Comparison of ENCODE assay signal across 20 cellular contexts in the genomic region with DNA sequence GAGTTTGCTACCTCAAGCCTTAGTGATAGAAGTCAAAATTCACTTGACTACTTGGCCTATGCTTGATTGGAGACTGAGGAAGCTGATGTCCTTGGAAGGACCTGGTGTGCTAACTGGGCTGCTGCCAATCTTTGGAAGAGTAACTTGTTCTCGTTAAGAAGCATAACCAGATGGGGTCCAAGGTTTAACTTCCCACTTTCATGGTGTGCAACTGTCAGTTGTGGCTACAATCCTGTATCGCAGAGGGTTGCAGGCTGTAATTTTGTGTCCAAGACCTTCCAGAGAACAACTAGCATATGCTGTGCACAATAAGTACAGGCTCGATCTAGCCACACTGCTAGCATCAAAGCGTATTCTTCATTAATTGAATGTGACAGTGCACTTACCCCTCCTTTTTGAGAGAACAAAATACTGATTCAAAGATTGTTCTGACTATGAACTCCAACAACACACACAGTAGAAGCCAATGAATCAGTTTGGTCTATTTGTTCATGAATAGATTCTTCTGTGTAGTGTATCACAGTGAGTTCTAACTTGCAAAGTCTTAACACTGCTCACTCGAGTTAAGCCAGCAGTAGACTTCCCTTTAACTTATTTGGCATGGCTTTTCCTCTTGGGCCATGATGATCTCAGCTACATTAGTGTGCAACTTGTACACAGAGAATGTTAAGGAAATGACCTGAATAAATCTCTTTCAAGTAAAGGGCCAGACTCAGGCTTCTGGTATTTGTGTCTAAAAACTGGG. TPM values are rescaled to one million over a fixed set of nuclear protein-coding genes. Genes with fewer than 3 reads are reported as not detected.
A peak's percentile ranks its signal among the peaks of the same experiment; 100 is the strongest.
DNase-seq lines count a peak whose midpoint lies in the region; ATAC-seq, FAIRE-seq and TF ChIP-seq lines count a peak whose summit lies in the region.
"Had no signal": no experiment of that assay in that cellular context is flagged by ENCODE, and none has a peak within 500 bp of the region (broad histone marks: within the 10 kb centered on the region; RNA-seq: fewer than 3 reads in every experiment).

No MANE protein-coding gene starts in this region.

- TF ChIP-seq POLR2A in endothelial cell of umbilical vein (IDR thresholded peaks at IDR 0.05; ENCODE audit: low read depth, low read length) = no peak

- H3K9ac ChIP-seq in endothelial cell of umbilical vein (replicated peaks; ENCODE audit: extremely low read depth, insufficient read depth, low read length) = no peak overlapping the region

- H4K20me1 ChIP-seq in endothelial cell of umbilical vein (replicated peaks; ENCODE audit: control insufficient read depth, extremely low read depth, insufficient read depth, low read length) = no peaks in the 10 kb centered on the region

- peaks cover 29% of the 10 kb centered on the region for H3K27me3 Mint-ChIP-seq in T-helper 17 cell

- no peak overlapping the region for H3K4me3 ChIP-seq in AG04450 (ENCODE audit: low read depth, low read length)
- H3K4me3 ChIP-seq in endothelial cell of umbilical vein (replicated peaks in 1 of 3; ENCODE audit: insufficient read depth in 1 of 3, low read depth in 1 of 3, low read length in 3 of 3) = no peak overlapping the region
- H3K4me3 ChIP-seq in left lung = no peak overlapping the region
- H3K4me3 ChIP-seq: A549, ascending aorta, skin epidermis had no signal

- H3K36me3 Mint-ChIP-seq in T-helper 17 cell (ENCODE audit: low read depth) = no peaks in the 10 kb centered on the region
- H3K36me3 Mint-ChIP-seq: natural killer cell had no signal

- H2AFZ ChIP-seq in endothelial cell of umbilical vein (ENCODE audit: low read depth, low read length) = no peak overlapping the region

- no TSS peak for BruUV-seq in endothelial cell of umbilical vein (replicated peaks; lab: Mats Ljungman, UMichigan)

- H3K4me1 ChIP-seq in endothelial cell of umbilical vein (ENCODE audit: control insufficient read depth, extremely low read depth, insufficient read depth, low read length) (peaks cover 17% of the 10 kb centered on the region), left lung (no peaks in the 10 kb centered on the region)
- H3K4me1 ChIP-seq: A549, ascending aorta had no signal

- DNase-seq in AG04450 (ENCODE audit: low read depth, low spot score) (peak; percentile 61), HT1080 (ENCODE audit: low read depth) (peak; percentile 31), endothelial cell of umbilical vein (ENCODE audit: low read depth, low spot score) (peak; percentile 52), left lung (no peak), T-helper 17 cell (no peak), occipital lobe (lab: John Stamatoyannopoulos, UW) (no peak), C1 segment of cervical spinal cord (lab: John Stamatoyannopoulos, UW) (no peak)
- DNase-seq in activated T-cell treated with anti-CD3 and anti-CD28 coated beads, Interleukin-2, amount 50 U/mL, for 48 hours = no peak
- DNase-seq: effector memory CD4-positive, alpha-beta T cell; H9; head of caudate nucleus; kidney glomerular epithelial cell; natural killer cell; NCI-H2081; NCI-H774; T-helper 9 cell had no signal

- no peaks in the 10 kb centered on the region for H3K36me3 ChIP-seq in endothelial cell of umbilical vein (ENCODE audit: control insufficient read depth in 2 of 2, extremely low read depth in 1 of 2, insufficient read depth in 2 of 2, low read length in 2 of 2)
- no peaks in the 10 kb centered on the region for H3K36me3 ChIP-seq in left lung
- H3K36me3 ChIP-seq: ascending aorta had no signal

- no peaks in the 10 kb centered on the region for H3K4me1 Mint-ChIP-seq in T-helper 17 cell
- H3K4me1 Mint-ChIP-seq: natural killer cell had no signal

- POLR2A ChIA-PET in AG04450 (lab: Yijun Ruan, JAX) = no interaction called here
- POLR2A ChIA-PET in endothelial cell of umbilical vein (lab: Charles Lee) = no interaction called here

- H3K9me1 ChIP-seq in endothelial cell of umbilical vein (replicated peaks; ENCODE audit: control insufficient read depth, extremely low read depth, insufficient read depth, low read length) = no peaks in the 10 kb centered on the region

- H3K27me3 ChIP-seq in AG04450 (ENCODE audit: control insufficient read depth, insufficient read depth, low read length) (no peaks in the 10 kb centered on the region), endothelial cell of umbilical vein (ENCODE audit: control insufficient read depth in 2 of 2, insufficient read depth in 2 of 2, low read length in 2 of 2) (no peaks in the 10 kb centered on the region), left lung (no peaks in the 10 kb centered on the region)
- H3K27me3 ChIP-seq: ascending aorta had no signal

- H3K79me2 ChIP-seq in endothelial cell of umbilical vein (ENCODE audit: control insufficient read depth, insufficient read depth, low read length) = no peaks in the 10 kb centered on the region

- peak; percentile 26 for FAIRE-seq in endothelial cell of umbilical vein (lab: Jason Lieb, UNC)
- FAIRE-seq: A549 had no signal

- H3K9me3 ChIP-seq in AG04450 (ENCODE audit: control insufficient read depth, insufficient read depth, low read length) (no peaks in the 10 kb centered on the region), endothelial cell of umbilical vein (replicated peaks; ENCODE audit: control insufficient read depth, insufficient read depth, low read length) (no peaks in the 10 kb centered on the region), left lung (no peaks in the 10 kb centered on the region), T-helper 17 cell (ENCODE audit: control insufficient read depth, low read length, poor library complexity, severe bottlenecking) (no peaks in the 10 kb centered on the region)
- H3K9me3 ChIP-seq: A549, ascending aorta had no signal

- CTCF ChIA-PET in AG04450 (lab: Charles Lee) = interaction anchor here (1.0 to 1.6 kb wide), 2 partner anchors 15 to 604 kb away, joined by 3 to 5 read pairs; no protein-coding TSS in a partner anchor
- CTCF ChIA-PET in endothelial cell of umbilical vein (lab: Charles Lee) = interaction anchor here (0.5 to 1.4 kb wide), 2 partner anchors 19 to 1493 kb away, joined by 3 read pairs; no protein-coding TSS in a partner anchor

- peak; percentile 24 for ATAC-seq in left lung
- no peak for ATAC-seq in T-helper 17 cell
- ATAC-seq: A549, natural killer cell had no signal

- no peak overlapping the region for H3K4me3 Mint-ChIP-seq in T-helper 17 cell
- H3K4me3 Mint-ChIP-seq: H9, natural killer cell had no signal

- dilution Hi-C loops in endothelial cell of umbilical vein (cut with MboI; ENCODE audit: extremely low pct_ligation_motif_present, low sequenced_read_pairs) = no loop called here

- TF ChIP-seq CTCF in AG04450 (IDR thresholded peaks at IDR 0.05; ENCODE audit: low read depth, low read length) (no peak), endothelial cell of umbilical vein (IDR thresholded peaks at IDR 0.05; ENCODE audit: extremely low read depth in 1 of 2, insufficient read depth in 1 of 2, low read depth in 1 of 2, low read length in 2 of 2) (no peak), left lung (IDR thresholded peaks at IDR 0.05) (no peak)

- intact Hi-C loops in endothelial cell of umbilical vein (cut with micrococcal nuclease) = no loop called here
- intact Hi-C loops in left lung (cut with DNase I) = no loop called here

- peak overlapping the region; percentile 28 for H3K4me2 ChIP-seq in endothelial cell of umbilical vein (ENCODE audit: insufficient read depth, low read length)
- H3K4me2 ChIP-seq: A549 had no signal

- no peak overlapping the region for H3K27ac Mint-ChIP-seq in T-helper 17 cell
- H3K27ac Mint-ChIP-seq: natural killer cell had no signal

- H3K27ac ChIP-seq in AG04450 (ENCODE audit: low read depth, low read length) (no peak overlapping the region), endothelial cell of umbilical vein (ENCODE audit: insufficient read depth, low read depth, low read length) (no peak overlapping the region), left lung (no peak overlapping the region)
- H3K27ac ChIP-seq: A549, ascending aorta, HL-60, skin epidermis had no signal

TF ChIP-seq in endothelial cell of umbilical vein, 7 proteins besides CTCF, POLR2A, EP300 and RAD21:
- TF ChIP-seq FOS (IDR thresholded peaks at IDR 0.05; ENCODE audit: borderline replicate concordance, insufficient read depth, low read length) (no peak), POLR2AphosphoS5 (IDR thresholded peaks at IDR 0.05; ENCODE audit: insufficient read depth, low read depth, low read length) (no peak), JUN (IDR thresholded peaks at IDR 0.05; ENCODE audit: borderline replicate concordance, insufficient read depth, insufficient read length, low read depth) (peak; percentile 14), GATA2 (IDR thresholded peaks at IDR 0.05; ENCODE audit: insufficient read depth, insufficient read length, low read depth, low read length) (peak; percentile 45), EZH2 (IDR thresholded peaks at IDR 0.05; ENCODE audit: borderline replicate concordance, low read depth, low read length, severe bottlenecking) (no peak), MYC (IDR thresholded peaks at IDR 0.05; ENCODE audit: low read depth, low read length) (no peak)
- TF ChIP-seq, protein P1, sequence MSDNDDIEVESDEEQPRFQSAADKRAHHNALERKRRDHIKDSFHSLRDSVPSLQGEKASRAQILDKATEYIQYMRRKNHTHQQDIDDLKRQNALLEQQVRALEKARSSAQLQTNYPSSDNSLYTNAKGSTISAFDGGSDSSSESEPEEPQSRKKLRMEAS (IDR thresholded peaks at IDR 0.05; ENCODE audit: insufficient read depth, insufficient read length) = no peak

RNA-seq across cellular contexts. Expression of a gene that starts 15.8 kb away (rescaled TPM):
- polyA plus RNA-seq in AG04450 (2011; rRNA removed) (12.3 and 16.4 TPM in 2 replicates), endothelial cell of umbilical vein (5.7 and 10.2 TPM in 2 replicates)
- polyA minus RNA-seq in AG04450 (2011; rRNA and poly(A)+ RNA removed) = 23.4 and 35.0 TPM in 2 replicates
- 4.6 and 7.2 TPM in 2 replicates for total RNA-seq in HT1080 (2014; rRNA removed; shearing (Covaris generic))
- 2.3 and 2.8 TPM in 2 replicates for polyA plus RNA-seq in HT1080 (2015; cell fraction: cytosol; rRNA removed)
- polyA plus RNA-seq in HT1080 (2015; cell fraction: nucleus; rRNA removed) = 2.3 and 5.4 TPM in 2 replicates
- total RNA-seq in endothelial cell of umbilical vein (38.6 and 53.4 TPM in 2 replicates), left lung (1 to 10 TPM; 8.8 to 9.6 TPM), T-helper 17 cell (10 to 100 TPM; 19.1 to 23.1 TPM), occipital lobe (72.5 TPM)
- 11.0 and 11.4 TPM in 2 replicates for polyA plus RNA-seq in endothelial cell of umbilical vein (2011; cell fraction: cytosol; rRNA removed)
- polyA plus RNA-seq in endothelial cell of umbilical vein (2011; cell fraction: nucleus; rRNA removed) = 24.3 and 27.6 TPM in 2 replicates
- 13.4 and 15.1 TPM in 2 replicates for polyA plus RNA-seq in endothelial cell of umbilical vein (2012)
- polyA minus RNA-seq in endothelial cell of umbilical vein = 50.0 and 58.0 TPM in 2 replicates
- polyA minus RNA-seq in endothelial cell of umbilical vein (2011; cell fraction: cytosol; rRNA and poly(A)+ RNA removed) = 0.61 TPM
- 229 and 237 TPM in 2 replicates for polyA minus RNA-seq in endothelial cell of umbilical vein (2011; cell fraction: nucleus; rRNA and poly(A)+ RNA removed)

Comparison
In these comparisons a context has a peak if more than half of its experiments do, and no peak if none do; other contexts are left out.
1. DNase-seq: peak in AG04450 (single experiment), HT1080 (single experiment) and endothelial cell of umbilical vein (single experiment); none in left lung (0 of 2), activated T-cell treated with anti-CD3 and anti-CD28 coated beads, Interleukin-2, amount 50 U/mL, for 48 hours (0 of 2), T-helper 17 cell (0 of 3), occipital lobe (single experiment) and C1 segment of cervical spinal cord (0 of 14).